In the genomic region with DNA sequence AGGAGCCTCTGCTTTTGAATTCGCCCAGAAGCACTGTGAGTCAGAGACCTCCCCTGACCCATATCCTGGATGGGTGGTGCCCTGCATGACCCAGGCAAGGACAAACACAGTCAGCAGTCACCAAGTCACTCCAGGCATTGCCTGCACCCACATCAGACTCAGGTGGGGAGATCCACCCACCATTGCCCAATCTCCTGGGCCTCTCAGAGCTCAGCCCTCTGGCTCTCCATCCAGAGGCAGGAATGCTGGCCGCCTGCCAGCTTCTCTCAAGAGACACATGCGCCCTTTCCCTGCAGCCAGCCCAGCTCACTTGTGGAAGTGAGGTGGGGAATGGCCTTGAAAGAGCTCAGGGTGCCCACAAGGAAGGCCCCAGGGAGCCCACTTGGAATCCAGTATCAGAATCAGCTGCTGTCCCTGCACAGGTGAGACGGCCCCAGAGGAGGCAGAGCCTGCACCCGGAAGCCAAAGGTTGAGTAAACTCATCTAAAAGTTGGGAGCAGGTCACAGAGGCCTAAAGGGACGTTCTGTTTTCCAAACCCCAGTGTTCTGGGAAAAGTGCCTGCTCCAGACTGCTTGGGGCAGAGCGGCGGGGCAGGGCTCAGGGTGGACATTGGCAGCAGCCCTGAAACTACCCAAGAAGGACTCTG, we compare ENCODE assay signal across 9 cellular contexts.
DNase-seq lines count a peak whose midpoint lies in the region; ATAC-seq and TF ChIP-seq lines count a peak whose summit lies in the region.
"Had no signal": no experiment of that assay in that cellular context is flagged by ENCODE, and none has a peak within 500 bp of the region (broad histone marks: within the 10 kb centered on the region; RNA-seq: fewer than 3 reads in every experiment).

No MANE protein-coding gene starts in this region.

- peak overlapping the region; percentile 2 for H3K27ac ChIP-seq in RWPE2 (ENCODE audit: poor library complexity, severe bottlenecking)

- no peak for TF ChIP-seq CTCF in RWPE2 (IDR thresholded peaks at IDR 0.05; ENCODE audit: poor library complexity, severe bottlenecking)

- no peaks in the 10 kb centered on the region for H3K36me3 ChIP-seq in RWPE2 (ENCODE audit: low read depth)

- peak; percentile 26 for DNase-seq in HS-27A (ENCODE audit: low read depth)
- peak; percentile 100 for DNase-seq in RWPE2 (ENCODE audit: low spot score)
- peak in 36 of 56 donors; percentile 12 to 75 (median 34) for DNase-seq in nucleus accumbens (lab: John Stamatoyannopoulos, UW)
- DNase-seq in activated naive CD4-positive, alpha-beta T cell treated with anti-CD3 and anti-CD28 coated beads, Interleukin-2, amount 50 U/mL, for 16 hours = no peak
- DNase-seq in T-helper 9 cell = no peak

- H3K27me3 ChIP-seq in RWPE2 (ENCODE audit: insufficient read depth, poor library complexity, severe bottlenecking) = no peaks in the 10 kb centered on the region
- H3K27me3 ChIP-seq: tibial nerve had no signal

- H3K4me3 ChIP-seq in RWPE2 (ENCODE audit: severe bottlenecking) = no peak overlapping the region
- H3K4me3 ChIP-seq: tibial nerve had no signal

- H3K9me3 ChIP-seq in RWPE2 (ENCODE audit: severe bottlenecking) = no peaks in the 10 kb centered on the region
- H3K9me3 ChIP-seq: tibial nerve had no signal

- peak; percentile 95 for ATAC-seq in RWPE2 (ENCODE audit: low read depth)
- ATAC-seq in esophagus mucosa = peak; percentile 63
- no peak for ATAC-seq in GM19324 (IDR thresholded peaks at IDR 0.05; ENCODE audit: low FRiP score, unreplicated experiment)
- ATAC-seq in GM18907 (IDR thresholded peaks at IDR 0.05; ENCODE audit: unreplicated experiment) = no peak

- peaks cover 10% of the 10 kb centered on the region for H3K4me1 ChIP-seq in RWPE2 (ENCODE audit: insufficient read depth, poor library complexity, severe bottlenecking)

Comparison
In these comparisons a context has a peak if more than half of its experiments do, and no peak if none do; other contexts are left out.
1. DNase-seq: peak in HS-27A (single experiment), RWPE2 (single experiment) and nucleus accumbens (36 of 56); none in activated naive CD4-positive, alpha-beta T cell treated with anti-CD3 and anti-CD28 coated beads, Interleukin-2, amount 50 U/mL, for 16 hours (single experiment) and T-helper 9 cell (single experiment).
2. ATAC-seq: peak in RWPE2 (single experiment) and esophagus mucosa (single experiment); none in GM19324 (single experiment) and GM18907 (single experiment).